ENCODE assay signal across 1 cellular context in the genomic region with DNA sequence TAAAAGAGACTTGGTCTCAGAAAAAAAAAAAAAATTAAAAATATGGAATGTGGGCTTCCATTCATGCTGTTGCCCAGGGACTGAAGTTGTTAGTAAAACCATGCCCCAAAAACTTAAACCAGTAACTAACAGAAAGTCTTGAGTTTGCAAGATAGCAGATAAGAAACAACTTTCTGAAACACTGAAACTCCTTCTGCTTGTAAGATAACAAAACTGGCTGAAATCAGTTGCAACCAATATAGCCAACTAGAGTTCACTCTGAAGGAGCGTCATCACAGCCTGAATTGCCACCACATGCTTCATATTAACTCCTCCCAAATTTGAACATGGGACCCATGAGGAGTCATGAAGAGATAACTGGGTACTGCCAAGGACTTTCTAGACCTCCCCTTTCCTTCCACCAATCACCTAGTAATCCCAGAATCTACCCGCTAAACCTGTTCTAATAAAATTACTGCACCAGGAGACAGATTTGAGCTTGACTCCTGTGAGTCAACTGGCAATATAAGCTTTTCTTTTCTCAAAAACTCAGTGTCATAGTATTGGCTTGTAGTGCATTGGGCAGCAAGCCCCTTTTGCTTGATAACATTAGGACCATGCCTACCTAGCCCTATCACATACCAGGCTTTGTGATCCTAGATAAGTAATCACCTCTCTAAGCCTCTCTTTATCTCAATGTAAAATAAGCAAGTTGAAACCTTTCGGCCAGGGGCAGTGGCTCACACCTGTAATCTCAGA.
A peak's percentile ranks its signal among the peaks of the same experiment; 100 is the strongest.
TF ChIP-seq lines count a peak whose summit lies in the region.

No MANE protein-coding gene starts in this region.

TF ChIP-seq in K562, 482 proteins besides CTCF, POLR2A, EP300 and RAD21 (continued from another document and continues in another):
- TF ChIP-seq ZNF449 (CRISPR knock-in tag; IDR thresholded peaks at IDR 0.05) (no peak), LEF1 (IDR thresholded peaks at IDR 0.05) (peak; percentile 71; the same call in 1 of the 2 replicates), TEAD4 (IDR thresholded peaks at IDR 0.05; ENCODE audit: low read length) (peak; percentile 87), TEAD4 (CRISPR knock-in tag; IDR thresholded peaks at IDR 0.05; ENCODE audit: borderline replicate concordance) (no peak), L3MBTL2 (IDR thresholded peaks at IDR 0.05) (peak; percentile 89), HDAC2 (IDR thresholded peaks at IDR 0.05) (peak; percentile 86), NFIC (IDR thresholded peaks at IDR 0.05) (peak; percentile 44; the same call in 1 of the 2 replicates), KDM1A (IDR thresholded peaks at IDR 0.05) (peak; percentile 86 to 92), SMARCA4 (IDR thresholded peaks at IDR 0.05) (peak; percentile 84), ZNF589 (CRISPR knock-in tag; IDR thresholded peaks at IDR 0.05; ENCODE audit: low read depth) (peak; percentile 24; the same call in 1 of the 2 replicates), NBN (IDR thresholded peaks at IDR 0.05; ENCODE audit: low read depth) (peak; percentile 83), PCBP2 (IDR thresholded peaks at IDR 0.05; ENCODE audit: low read depth, low read length, poor library complexity, severe bottlenecking) (no peak), CXXC5 (CRISPR knock-in tag; IDR thresholded peaks at IDR 0.05) (peak; percentile 23; the same call in 1 of the 2 replicates), TAL1 (IDR thresholded peaks at IDR 0.05) (peak; percentile 81), GMEB1 (CRISPR knock-in tag; IDR thresholded peaks at IDR 0.05) (no peak), ATF3 (IDR thresholded peaks at IDR 0.05) (peak; percentile 50; the same call in 1 of the 2 replicates), ATF3 (CRISPR knock-in tag; conservative IDR thresholded peaks at IDR 0.05) (no peak), BCL6 (CRISPR knock-in tag; IDR thresholded peaks at IDR 0.05) (no peak), MNT (conservative IDR thresholded peaks at IDR 0.05) (peak in 1 of 2 experiments; percentile 43; a peak in 1 of 4 replicates), ZNF766 (CRISPR knock-in tag; conservative IDR thresholded peaks at IDR 0.05) (peak; percentile 77; the same call in 1 of the 2 replicates), HDAC1 (IDR thresholded peaks at IDR 0.05) (peak in 1 of 2 experiments; percentile 75; a peak in 1 of 4 replicates), ZNF436 (CRISPR knock-in tag; IDR thresholded peaks at IDR 0.05) (no peak), TRIM24 (IDR thresholded peaks at IDR 0.05) (peak; percentile 49 to 56; a peak in 2 of 4 replicates), ATF1 (CRISPR knock-in tag; IDR thresholded peaks at IDR 0.05) (no peak), ATF1 (tag; IDR thresholded peaks at IDR 0.05) (peak; percentile 53; the same call in 1 of the 2 replicates), CHAMP1 (IDR thresholded peaks at IDR 0.05) (0 out of 2 replicates have a peak, but pooled peaks have one; percentile 45), CEBPZ (IDR thresholded peaks at IDR 0.05; ENCODE audit: borderline replicate concordance, low read depth, low read length) (no peak), KLF16 (IDR thresholded peaks at IDR 0.05) (peak; percentile 67; the same call in 1 of the 2 replicates), TBP (optimal IDR thresholded peaks at IDR 0.05; ENCODE audit: low read depth, low read length) (no peak), SMARCC2 (IDR thresholded peaks at IDR 0.05; ENCODE audit: low read depth) (peak; percentile 47; the same call in 1 of the 2 replicates), CEBPG (CRISPR knock-in tag; IDR thresholded peaks at IDR 0.05) (0 out of 2 replicates have a peak, but pooled peaks have one; percentile 13), CEBPG (tag; conservative IDR thresholded peaks at IDR 0.05 in 1 of 2, IDR thresholded peaks at IDR 0.05 in 1 of 2) (no peak), ZNF57 (CRISPR knock-in tag; IDR thresholded peaks at IDR 0.05) (no peak), ZBTB11 (CRISPR knock-in tag; IDR thresholded peaks at IDR 0.05) (peak in 1 of 3 experiments; percentile 20; a peak in 1 of 6 replicates), NCOR1 (IDR thresholded peaks at IDR 0.05) (peak; percentile 70), FOXM1 (IDR thresholded peaks at IDR 0.05; ENCODE audit: low read depth) (peak; percentile 80; the same call in 1 of the 2 replicates), FOXM1 (CRISPR knock-in tag; IDR thresholded peaks at IDR 0.05; ENCODE audit: low read depth) (no peak), EGR1 (conservative IDR thresholded peaks at IDR 0.05) (0 out of 2 replicates have a peak, but pooled peaks have one; percentile 16), NFE2 (IDR thresholded peaks at IDR 0.05; ENCODE audit: low read depth) (no peak)
- TF ChIP-seq, protein P1, sequence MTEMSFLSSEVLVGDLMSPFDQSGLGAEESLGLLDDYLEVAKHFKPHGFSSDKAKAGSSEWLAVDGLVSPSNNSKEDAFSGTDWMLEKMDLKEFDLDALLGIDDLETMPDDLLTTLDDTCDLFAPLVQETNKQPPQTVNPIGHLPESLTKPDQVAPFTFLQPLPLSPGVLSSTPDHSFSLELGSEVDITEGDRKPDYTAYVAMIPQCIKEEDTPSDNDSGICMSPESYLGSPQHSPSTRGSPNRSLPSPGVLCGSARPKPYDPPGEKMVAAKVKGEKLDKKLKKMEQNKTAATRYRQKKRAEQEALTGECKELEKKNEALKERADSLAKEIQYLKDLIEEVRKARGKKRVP (CRISPR knock-in tag; IDR thresholded peaks at IDR 0.05), result peak; percentile 64
- TF ChIP-seq, protein P2, sequence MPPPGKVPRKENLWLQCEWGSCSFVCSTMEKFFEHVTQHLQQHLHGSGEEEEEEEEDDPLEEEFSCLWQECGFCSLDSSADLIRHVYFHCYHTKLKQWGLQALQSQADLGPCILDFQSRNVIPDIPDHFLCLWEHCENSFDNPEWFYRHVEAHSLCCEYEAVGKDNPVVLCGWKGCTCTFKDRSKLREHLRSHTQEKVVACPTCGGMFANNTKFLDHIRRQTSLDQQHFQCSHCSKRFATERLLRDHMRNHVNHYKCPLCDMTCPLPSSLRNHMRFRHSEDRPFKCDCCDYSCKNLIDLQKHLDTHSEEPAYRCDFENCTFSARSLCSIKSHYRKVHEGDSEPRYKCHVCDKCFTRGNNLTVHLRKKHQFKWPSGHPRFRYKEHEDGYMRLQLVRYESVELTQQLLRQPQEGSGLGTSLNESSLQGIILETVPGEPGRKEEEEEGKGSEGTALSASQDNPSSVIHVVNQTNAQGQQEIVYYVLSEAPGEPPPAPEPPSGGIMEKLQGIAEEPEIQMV (tag; conservative IDR thresholded peaks at IDR 0.05; ENCODE audit: low read depth), result no peak
